In the genomic region with DNA sequence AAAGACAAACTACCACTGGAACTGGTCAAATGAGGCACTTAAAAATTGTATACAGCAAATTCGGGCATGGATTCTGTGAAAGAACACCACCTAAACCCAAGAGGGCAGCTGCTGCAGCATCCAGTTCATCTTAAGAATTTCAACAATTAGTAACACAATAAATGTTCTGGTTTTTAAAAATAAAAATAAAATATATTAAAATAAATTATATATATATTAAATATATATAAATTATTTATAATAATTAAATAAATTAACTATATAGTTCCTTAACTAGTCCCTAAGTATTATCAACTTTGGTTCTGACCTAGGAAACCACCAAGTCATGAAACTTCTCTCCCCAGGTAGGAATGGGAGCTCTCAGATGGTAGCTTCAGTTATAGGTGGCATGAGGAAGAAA, we compare ENCODE assay signal across 27 cellular contexts. TPM values are rescaled to one million over a fixed set of nuclear protein-coding genes. Genes with fewer than 3 reads are reported as not detected.
"Had no signal": no experiment of that assay in that cellular context is flagged by ENCODE, and none has a peak within 500 bp of the region (broad histone marks: within the 10 kb centered on the region; RNA-seq: fewer than 3 reads in every experiment).

No MANE protein-coding gene starts in this region.

- H3K27ac Mint-ChIP-seq: activated B cell treated with CpG ODN at 0.5 μM for 24 hours; activated CD4-positive, alpha-beta memory T cell treated with anti-CD3 and anti-CD28 coated beads for 36 hours; activated CD4-positive, alpha-beta T cell treated with anti-CD3 and anti-CD28 coated beads, Interleukin-2, amount 10 ng/mL, durations not matched to agents 7 days and 5 days; activated naive CD4-positive, alpha-beta T cell treated with anti-CD3 and anti-CD28 coated beads for 36 hours; activated naive CD8-positive, alpha-beta T cell had no signal

- H3K27me3 ChIP-seq: brain microvascular endothelial cell, cardiac muscle cell had no signal

- H3K27ac ChIP-seq: brain microvascular endothelial cell, cardiac muscle cell, PC-9 had no signal

- DNase-seq: activated B cell treated with CpG ODN at 0.5 μM for 24 hours; activated CD4-positive, alpha-beta memory T cell treated with anti-CD3 and anti-CD28 coated beads for 36 hours; activated CD4-positive, alpha-beta T cell treated with anti-CD3 and anti-CD28 coated beads for 1 hour; activated CD4-positive, alpha-beta T cell treated with anti-CD3 and anti-CD28 coated beads, Interleukin-2, amount 10 ng/mL, durations not matched to agents 7 days and 5 days; activated CD8-positive, alpha-beta memory T cell treated with anti-CD3 and anti-CD28 coated beads for 24 hours; activated gamma-delta T cell; activated naive CD4-positive, alpha-beta T cell treated with anti-CD3 and anti-CD28 coated beads for 36 hours; activated T-cell treated with anti-CD3 and anti-CD28 coated beads, Interleukin-2, amount 50 U/mL, for 4 hours; amygdala; brain microvascular endothelial cell; KG1; NCI-H1105; NCI-H1436; NCI-H1694 treated with DMSO at 0.1 percent for 48 hours; NCI-H2081; NCI-H446; NCI-H524; PC-9; SIG-M5; T-helper 17 cell; T-helper 9 cell had no signal

- H3K4me3 ChIP-seq: cardiac muscle cell, PC-9 had no signal

- H3K9me3 Mint-ChIP-seq: activated B cell treated with CpG ODN at 0.5 μM for 24 hours; activated CD4-positive, alpha-beta memory T cell treated with anti-CD3 and anti-CD28 coated beads for 36 hours; activated CD4-positive, alpha-beta T cell treated with anti-CD3 and anti-CD28 coated beads, Interleukin-2, amount 10 ng/mL, durations not matched to agents 7 days and 5 days; activated naive CD4-positive, alpha-beta T cell treated with anti-CD3 and anti-CD28 coated beads for 36 hours; activated T-cell treated with anti-CD3 and anti-CD28 coated beads, Interleukin-2, amount 50 U/mL, for 4 hours; activated T-helper 17 cell treated with anti-CD3 and anti-CD28 coated beads, Interleukin-2, amount 50 U/mL, for 72 hours; IgD-negative memory B cell had no signal

- H3K36me3 ChIP-seq: brain microvascular endothelial cell, cardiac muscle cell had no signal

- ATAC-seq: activated T-cell treated with anti-CD3 and anti-CD28 coated beads, Interleukin-2, amount 50 U/mL, for 4 hours; activated T-helper 17 cell treated with anti-CD3 and anti-CD28 coated beads, Interleukin-2, amount 50 U/mL, for 72 hours; T-helper 17 cell had no signal

- H3K36me3 Mint-ChIP-seq: IgD-negative memory B cell had no signal

- H3K27me3 Mint-ChIP-seq: activated B cell treated with CpG ODN at 0.5 μM for 24 hours; activated CD4-positive, alpha-beta memory T cell treated with anti-CD3 and anti-CD28 coated beads for 36 hours; activated CD4-positive, alpha-beta T cell treated with anti-CD3 and anti-CD28 coated beads, Interleukin-2, amount 10 ng/mL, durations not matched to agents 7 days and 5 days; activated naive CD8-positive, alpha-beta T cell; activated T-helper 17 cell treated with anti-CD3 and anti-CD28 coated beads, Interleukin-2, amount 50 U/mL, for 72 hours; IgD-negative memory B cell; T-helper 17 cell had no signal

- H3K4me3 Mint-ChIP-seq: activated B cell treated with CpG ODN at 0.5 μM for 24 hours; activated CD4-positive, alpha-beta memory T cell treated with anti-CD3 and anti-CD28 coated beads for 36 hours; activated CD4-positive, alpha-beta T cell treated with anti-CD3 and anti-CD28 coated beads, Interleukin-2, amount 10 ng/mL, durations not matched to agents 7 days and 5 days; activated naive CD4-positive, alpha-beta T cell treated with anti-CD3 and anti-CD28 coated beads for 36 hours; activated naive CD8-positive, alpha-beta T cell; activated T-cell treated with anti-CD3 and anti-CD28 coated beads, Interleukin-2, amount 50 U/mL, for 4 hours; activated T-helper 17 cell treated with anti-CD3 and anti-CD28 coated beads, Interleukin-2, amount 50 U/mL, for 72 hours; IgD-negative memory B cell; T-helper 17 cell had no signal

RNA-seq across cellular contexts. Expression of a gene that starts 44.5 kb away (rescaled TPM):
- total RNA-seq: activated B cell treated with CpG ODN at 0.5 μM for 24 hours; activated CD4-positive, alpha-beta memory T cell treated with anti-CD3 and anti-CD28 coated beads for 36 hours; activated CD4-positive, alpha-beta T cell treated with anti-CD3 and anti-CD28 coated beads, Interleukin-2, amount 10 ng/mL, durations not matched to agents 7 days and 5 days; activated naive CD4-positive, alpha-beta T cell treated with anti-CD3 and anti-CD28 coated beads for 36 hours; activated T-cell treated with anti-CD3 and anti-CD28 coated beads, Interleukin-2, amount 50 U/mL, for 4 hours; activated T-helper 17 cell treated with anti-CD3 and anti-CD28 coated beads, Interleukin-2, amount 50 U/mL, for 72 hours; cardiac muscle cell; LHCN-M2; M059J; PC-9; T-helper 17 cell had no signal
